26 cellular contexts compared by ENCODE assay signal in the genomic region with DNA sequence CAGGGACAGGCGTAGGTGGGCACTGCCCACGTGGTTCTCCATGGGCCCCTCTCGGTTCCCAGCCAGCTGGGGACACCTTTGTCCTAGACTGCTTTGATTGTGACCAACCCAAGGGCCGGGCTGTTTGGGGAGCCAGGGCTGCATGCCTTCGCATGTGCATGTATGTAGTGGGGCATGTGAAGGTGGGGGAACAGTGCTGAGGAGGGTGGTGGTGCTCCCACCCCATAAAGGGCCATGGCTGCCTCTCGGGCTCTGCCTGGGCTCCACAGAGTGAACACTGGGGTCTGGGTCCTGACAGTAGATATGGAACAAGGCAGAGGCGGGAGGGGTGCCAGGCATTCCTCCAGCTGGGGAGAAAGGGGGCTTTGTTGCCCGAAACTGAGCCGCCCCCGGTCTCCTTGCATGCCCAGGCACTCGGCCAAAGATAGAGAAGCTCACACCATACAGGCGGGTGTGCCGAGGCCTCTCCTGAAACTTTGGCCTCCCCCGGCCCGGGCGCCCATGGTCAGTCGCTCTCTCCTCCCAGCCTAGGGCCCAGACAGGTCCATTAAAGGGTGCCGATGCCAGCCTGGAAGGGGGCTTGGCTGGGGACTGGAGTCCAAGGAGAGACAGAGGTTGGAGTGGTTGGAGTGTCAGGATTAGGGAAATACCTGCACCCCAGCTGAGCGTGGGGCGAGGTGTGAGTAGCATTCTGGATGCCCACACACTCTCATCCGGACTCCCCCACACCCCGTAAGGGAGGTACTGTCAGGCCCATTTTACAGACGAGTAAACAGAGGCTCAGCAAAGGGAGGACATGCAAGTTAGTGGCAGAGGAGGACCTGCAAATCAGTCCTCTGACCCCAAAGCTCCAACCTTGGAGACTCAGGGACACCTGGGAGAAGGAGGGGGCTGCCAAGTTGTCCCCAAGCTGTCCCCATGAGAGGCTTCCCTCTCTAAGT. TPM values are rescaled to one million over a fixed set of nuclear protein-coding genes. Genes with fewer than 3 reads are reported as not detected.
DNase-seq lines count a peak whose midpoint lies in the region; ATAC-seq, FAIRE-seq and TF ChIP-seq lines count a peak whose summit lies in the region.
"Had no signal": no experiment of that assay in that cellular context is flagged by ENCODE, and none has a peak within 500 bp of the region (broad histone marks: within the 10 kb centered on the region; RNA-seq: fewer than 3 reads in every experiment).

No MANE protein-coding gene starts in this region.

- H3K36me3 ChIP-seq in HepG2 (replicated peaks in 1 of 2; ENCODE audit: control insufficient read depth in 1 of 2, insufficient read depth in 2 of 2, low read length in 2 of 2), result no peaks in the 10 kb centered on the region
- H3K36me3 ChIP-seq in right lobe of liver, result no peaks in the 10 kb centered on the region
- H3K36me3 ChIP-seq in neuronal stem cell (replicated peaks in 1 of 2; ENCODE audit: control insufficient read depth in 2 of 2, insufficient read depth in 2 of 2, low read length in 2 of 2), result no peaks in the 10 kb centered on the region
- H3K36me3 ChIP-seq: left lung, SJCRH30 had no signal

- H2BK15ac ChIP-seq in neuronal stem cell (ENCODE audit: low read length), result peak overlapping the region; percentile 40

- H2AK5ac ChIP-seq in neuronal stem cell (ENCODE audit: low read depth, low read length), result peak overlapping the region; percentile 96

- peaks cover 21% of the 10 kb centered on the region for H3K4me1 Mint-ChIP-seq in chondrocyte (ENCODE audit: low read depth)
- H3K4me1 Mint-ChIP-seq in effector memory CD8-positive, alpha-beta T cell (ENCODE audit: low read depth in 2 of 2), result peaks cover 4 to 10% of the 10 kb centered on the region in 2 donors

- no peak overlapping the region for H3K4me2 ChIP-seq in HepG2 (ENCODE audit: low read depth, low read length)
- H3K4me2 ChIP-seq in neuronal stem cell (ENCODE audit: insufficient read depth, low read length, poor library complexity, severe bottlenecking), result no peak overlapping the region

- CTCF ChIA-PET in HepG2 (lab: Yijun Ruan, JAX; ENCODE audit: low intra/inter-chr PET ratio, low total read pairs), result no interaction called here

- no peak for ATAC-seq in HepG2
- no peak for ATAC-seq in right lobe of liver
- ATAC-seq in effector memory CD8-positive, alpha-beta T cell (replicated peaks), result no peak
- no peak for ATAC-seq in HG03159 (IDR thresholded peaks at IDR 0.05; ENCODE audit: unreplicated experiment)
- ATAC-seq: activated CD8-positive, alpha-beta T cell treated with anti-CD3 and anti-CD28 coated beads, Interleukin-2, amount 10 ng/mL, durations not matched to agents 7 days and 5 days; activated naive CD4-positive, alpha-beta T cell treated with anti-CD3 and anti-CD28 coated beads, Interleukin-2, amount 50 U/mL, for 72 hours; left lung; stimulated activated effector memory CD8-positive, alpha-beta T cell treated with anti-CD3 and anti-CD28 coated beads, Interleukin-12 subunit alpha, Interleukin-12 subunit beta, amount 100 ng/mL, for 72 hours had no signal

- H3K4me3 ChIP-seq in HepG2 (replicated peaks in 1 of 3; ENCODE audit: insufficient read depth in 1 of 3, low read depth in 2 of 3, low read length in 3 of 3) (no peak overlapping the region), right lobe of liver (no peak overlapping the region), neuronal stem cell (ENCODE audit: low read length in 2 of 2) (no peak overlapping the region)
- H3K4me3 ChIP-seq: left lung, SJCRH30 had no signal

- no peaks in the 10 kb centered on the region for H3K36me3 Mint-ChIP-seq in chondrocyte (ENCODE audit: low read depth)
- H3K36me3 Mint-ChIP-seq in effector memory CD8-positive, alpha-beta T cell (ENCODE audit: insufficient read depth), result no peaks in the 10 kb centered on the region
- H3K36me3 Mint-ChIP-seq: activated naive CD4-positive, alpha-beta T cell treated with anti-CD3 and anti-CD28 coated beads, Interleukin-2, amount 50 U/mL, for 72 hours; type B pancreatic cell had no signal

- peak overlapping the region; percentile 97 for H3K18ac ChIP-seq in neuronal stem cell (ENCODE audit: low read length)

- H3K27me3 ChIP-seq in HepG2 (ENCODE audit: control insufficient read depth in 1 of 2, insufficient read depth in 2 of 2, low read length in 2 of 2) (peaks cover 3 to 12% of the 10 kb centered on the region in 2 experiments; a peak in 2 of 5 replicates), right lobe of liver (no peaks in the 10 kb centered on the region), neuronal stem cell (ENCODE audit: control insufficient read depth in 3 of 3, insufficient read depth in 3 of 3, low read depth in 1 of 3, low read length in 3 of 3) (no peaks in the 10 kb centered on the region)
- H3K27me3 ChIP-seq: left lung, SJCRH30 had no signal

- no peak overlapping the region for H3K4ac ChIP-seq in neuronal stem cell (ENCODE audit: low read length)

- TF ChIP-seq CTCF in HepG2 (CRISPR knock-in tag; IDR thresholded peaks at IDR 0.05) (no peak), right lobe of liver (IDR thresholded peaks at IDR 0.05) (no peak), chondrocyte (IDR thresholded peaks at IDR 0.05) (no peak)

- H4K91ac ChIP-seq in neuronal stem cell (ENCODE audit: low read depth, low read length, poor library complexity), result peak overlapping the region; percentile 56

- POLR2A ChIA-PET in HepG2 (lab: Yijun Ruan, JAX), result no interaction called here

- H4K20me1 ChIP-seq in HepG2 (ENCODE audit: insufficient read depth, low read length), result no peaks in the 10 kb centered on the region

- H2AFZ ChIP-seq in HepG2 (ENCODE audit: low read length), result no peak overlapping the region
- H2AFZ ChIP-seq in neuronal stem cell (ENCODE audit: low read length), result no peak overlapping the region

- H3K4me1 ChIP-seq in HepG2 (ENCODE audit: insufficient read depth, low read length), result peaks cover 92% of the 10 kb centered on the region
- peaks cover 0 to 9% (median 4%) of the 10 kb centered on the region in 4 donors for H3K4me1 ChIP-seq in right lobe of liver
- peaks cover 53 to 54% of the 10 kb centered on the region in 2 donors for H3K4me1 ChIP-seq in neuronal stem cell (ENCODE audit: control insufficient read depth in 2 of 2, insufficient read depth in 1 of 2, low read depth in 1 of 2, low read length in 2 of 2)
- H3K4me1 ChIP-seq: left lung had no signal

- no peaks in the 10 kb centered on the region for H3K9me3 Mint-ChIP-seq in chondrocyte (ENCODE audit: low read depth)
- H3K9me3 Mint-ChIP-seq in effector memory CD8-positive, alpha-beta T cell, result no peaks in the 10 kb centered on the region
- H3K9me3 Mint-ChIP-seq: activated naive CD4-positive, alpha-beta T cell treated with anti-CD3 and anti-CD28 coated beads, Interleukin-2, amount 50 U/mL, for 72 hours; stimulated activated effector memory CD8-positive, alpha-beta T cell treated with anti-CD3 and anti-CD28 coated beads, Interleukin-12 subunit alpha, Interleukin-12 subunit beta, amount 100 ng/mL, for 72 hours; type B pancreatic cell had no signal

- H2BK5ac ChIP-seq in neuronal stem cell (ENCODE audit: low read length), result peak overlapping the region; percentile 96

- no peak for TF ChIP-seq EP300 in HepG2 (IDR thresholded peaks at IDR 0.05; ENCODE audit: low read depth in 2 of 2, low read length in 2 of 2)
- TF ChIP-seq EP300 in HepG2 (CRISPR knock-in tag; IDR thresholded peaks at IDR 0.05; ENCODE audit: borderline replicate concordance), result no peak

- no peak for FAIRE-seq in HepG2 (lab: Jason Lieb, UNC)
- FAIRE-seq: colon had no signal

- DNase-seq in HepG2 (ENCODE audit: low spot score) (no peak), right lobe of liver (no peak), chondrocyte (ENCODE audit: low spot score) (peak; percentile 50), neuronal stem cell (ENCODE audit: low spot score) (no peak), dedifferentiated amniotic fluid mesenchymal stem cell (ENCODE audit: extremely low spot score) (no peak), DMS 273 treated with DMSO at 0.1 percent for 48 hours (lab: John Stamatoyannopoulos, UW) (no peak)
- no peak for DNase-seq in effector memory CD8-positive, alpha-beta T cell
- DNase-seq: activated CD4-positive, alpha-beta T cell treated with anti-CD3 and anti-CD28 coated beads for 4 hours; activated CD8-positive, alpha-beta T cell treated with anti-CD3 and anti-CD28 coated beads, Interleukin-2, amount 10 ng/mL, durations not matched to agents 7 days and 5 days; activated T-cell treated with anti-CD3 and anti-CD28 coated beads for 4 hours; effector CD8-positive, alpha-beta T cell; NCI-H1048; NCI-H1694 treated with DMSO at 0.1 percent for 48 hours; NCI-H2171; NCI-H510A treated with DMSO at 0.1 percent for 48 hours; SJCRH30; T-helper 9 cell had no signal

- intact Hi-C loops in HepG2 (cut with micrococcal nuclease; ENCODE audit: unreplicated experiment) (no loop called here), right lobe of liver (cut with DNase I) (no loop called here)

- H2BK12ac ChIP-seq in neuronal stem cell (ENCODE audit: low read length), result peak overlapping the region; percentile 93

- H2BK120ac ChIP-seq in neuronal stem cell (ENCODE audit: low read depth, low read length), result peak overlapping the region; percentile 82

- no peak overlapping the region for H3K4me3 Mint-ChIP-seq in chondrocyte (ENCODE audit: unreplicated experiment)
- H3K4me3 Mint-ChIP-seq in effector memory CD8-positive, alpha-beta T cell, result no peak overlapping the region
- H3K4me3 Mint-ChIP-seq: activated CD8-positive, alpha-beta T cell treated with anti-CD3 and anti-CD28 coated beads, Interleukin-2, amount 10 ng/mL, durations not matched to agents 7 days and 5 days; stimulated activated effector memory CD8-positive, alpha-beta T cell treated with anti-CD3 and anti-CD28 coated beads, Interleukin-12 subunit alpha, Interleukin-12 subunit beta, amount 100 ng/mL, for 72 hours; type B pancreatic cell had no signal

- no peak overlapping the region for H3K27ac Mint-ChIP-seq in chondrocyte (ENCODE audit: unreplicated experiment)
- no peak overlapping the region for H3K27ac Mint-ChIP-seq in effector memory CD8-positive, alpha-beta T cell
- H3K27ac Mint-ChIP-seq: activated CD8-positive, alpha-beta T cell treated with anti-CD3 and anti-CD28 coated beads, Interleukin-2, amount 10 ng/mL, durations not matched to agents 7 days and 5 days; activated naive CD4-positive, alpha-beta T cell treated with anti-CD3 and anti-CD28 coated beads, Interleukin-2, amount 50 U/mL, for 72 hours; stimulated activated effector memory CD8-positive, alpha-beta T cell treated with anti-CD3 and anti-CD28 coated beads, Interleukin-12 subunit alpha, Interleukin-12 subunit beta, amount 100 ng/mL, for 72 hours; type B pancreatic cell had no signal

- no peak for TF ChIP-seq POLR2A in HepG2 (IDR thresholded peaks at IDR 0.05; ENCODE audit: insufficient read depth in 1 of 2, low read depth in 2 of 2, low read length in 2 of 2)
- no peak for TF ChIP-seq POLR2A in right lobe of liver (IDR thresholded peaks at IDR 0.05)

- TF ChIP-seq RAD21 in HepG2 (CRISPR knock-in tag; IDR thresholded peaks at IDR 0.05), result no peak

- H3K9me3 ChIP-seq in HepG2 (ENCODE audit: low read length), result no peaks in the 10 kb centered on the region
- H3K9me3 ChIP-seq in right lobe of liver, result no peaks in the 10 kb centered on the region
- no peaks in the 10 kb centered on the region for H3K9me3 ChIP-seq in neuronal stem cell (replicated peaks in 1 of 2; ENCODE audit: control insufficient read depth in 2 of 2, insufficient read depth in 1 of 2, low read depth in 1 of 2, low read length in 2 of 2)
- H3K9me3 ChIP-seq: left lung, SJCRH30 had no signal

- 83% methylated on average over 10 of the region's 23 CpGs for WGBS in HepG2 (ENCODE audit: low lambda C conversion rate)
- 93% methylated on average over 2 of the region's 23 CpGs for WGBS in right lobe of liver (ENCODE audit: insufficient coverage, low coverage, low lambda C conversion rate, missing lambda C conversion rate)
- no CpG with 5 or more reads among the region's 23 CpGs for WGBS in neuronal stem cell (ENCODE audit: extremely low coverage in 2 of 2, insufficient read length in 2 of 2, insufficient replicate concordance in 1 of 2), 2 donors

- BruUV-seq in HepG2 (replicated peaks; lab: Mats Ljungman, UMichigan), result no TSS peak

- peak overlapping the region; percentile 44 for H4K8ac ChIP-seq in neuronal stem cell (ENCODE audit: low read depth, low read length)

- H3K14ac ChIP-seq in neuronal stem cell (ENCODE audit: low read length), result no peak overlapping the region

- no peaks in the 10 kb centered on the region for H3K79me1 ChIP-seq in neuronal stem cell (ENCODE audit: low read depth, low read length)

- H3K9ac ChIP-seq in HepG2 (ENCODE audit: insufficient read depth, low read depth, low read length), result no peak overlapping the region
- H3K9ac ChIP-seq in neuronal stem cell (ENCODE audit: low read depth, low read length, poor library complexity), result no peak overlapping the region

- no peaks in the 10 kb centered on the region for H3K79me2 ChIP-seq in HepG2 (ENCODE audit: insufficient read depth, low read length)

- no peak overlapping the region for H3K27ac ChIP-seq in HepG2 (ENCODE audit: extremely low read length, insufficient read depth, low read length)
- H3K27ac ChIP-seq in right lobe of liver, result no peak overlapping the region
- H3K27ac ChIP-seq in neuronal stem cell (replicated peaks; ENCODE audit: low read length), result peak overlapping the region; percentile 75
- H3K27ac ChIP-seq: C4-2B, left lung, SJCRH30 had no signal

- no peak overlapping the region for H3K23ac ChIP-seq in neuronal stem cell (ENCODE audit: low read depth, low read length, poor library complexity)

- H3K27me3 Mint-ChIP-seq in chondrocyte (ENCODE audit: low read depth), result no peaks in the 10 kb centered on the region
- peaks cover 17 to 46% of the 10 kb centered on the region in 2 donors for H3K27me3 Mint-ChIP-seq in effector memory CD8-positive, alpha-beta T cell

- in situ Hi-C loops in HepG2 (cut with HindIII; ENCODE audit: extremely low pct_ligation_motif_present, low pct_unique_long_range_greater_than_20kb), result loop anchor here (5.0 kb wide), 1 partner anchor 32 kb away; no protein-coding TSS in a partner anchor

RNA-seq across cellular contexts. Expression of a gene that starts 41.1 kb away (rescaled TPM):
- total RNA-seq in HepG2 (2016; rRNA removed; fragmentation: Illumina TruSeq; extraction: Trizol), result 15.5 and 33.6 TPM in 2 replicates
- 6.7 and 7.8 TPM in 2 replicates for total RNA-seq in HepG2 (2016; cell fraction: cytosol; rRNA removed; fragmentation: Illumina TruSeq; extraction: Trizol; ENCODE audit: low read depth)
- total RNA-seq in HepG2 (2016; cell fraction: insoluble cytoplasmic fraction; rRNA removed; fragmentation: Illumina TruSeq; extraction: Trizol), result 10.8 and 35.8 TPM in 2 replicates
- total RNA-seq in HepG2 (2016; cell fraction: membrane; rRNA removed; fragmentation: Illumina TruSeq; extraction: Trizol), result 14.9 and 16.9 TPM in 2 replicates
- total RNA-seq in HepG2 (2016; cell fraction: nucleus; rRNA removed; fragmentation: Illumina TruSeq; extraction: Trizol), result 41.9 and 47.9 TPM in 2 replicates
- polyA plus RNA-seq in HepG2 (2011; rRNA removed), result 53.6 and 62.5 TPM in 2 replicates
- polyA plus RNA-seq in HepG2 (2011; cell fraction: cytosol; rRNA removed), result 39.1 and 62.9 TPM in 2 replicates
- 163 and 212 TPM in 2 replicates for polyA plus RNA-seq in HepG2 (2011; cell fraction: nucleus; rRNA removed)
- 25.4 and 56.3 TPM in 2 replicates for polyA plus RNA-seq in HepG2 (2012)
- 2.1 and 2.2 TPM in 2 replicates for polyA plus RNA-seq in HepG2 (2016; cell fraction: cytosol; fragmentation: Illumina TruSeq; extraction: Trizol; ENCODE audit: low read depth)
- polyA plus RNA-seq in HepG2 (2016; cell fraction: insoluble cytoplasmic fraction; fragmentation: Illumina TruSeq; extraction: Trizol; ENCODE audit: low read depth), result 11.5 and 14.9 TPM in 2 replicates
- 5.7 and 6.8 TPM in 2 replicates for polyA plus RNA-seq in HepG2 (2016; cell fraction: membrane; fragmentation: Illumina TruSeq; extraction: Trizol; ENCODE audit: low read depth)
- polyA plus RNA-seq in HepG2 (2016; cell fraction: nucleus; fragmentation: Illumina TruSeq; extraction: Trizol; ENCODE audit: insufficient read depth, low read depth), result 84.4 and 87.2 TPM in 2 replicates
- 69.9 and 218 TPM in 2 replicates for polyA minus RNA-seq in HepG2 (2011; rRNA and poly(A)+ RNA removed; ENCODE audit: low replicate concordance)
- polyA minus RNA-seq in HepG2 (2011; cell fraction: cytosol; rRNA and poly(A)+ RNA removed), result 72.7 and 86.9 TPM in 2 replicates
- polyA minus RNA-seq in HepG2 (2011; cell fraction: nucleus; rRNA and poly(A)+ RNA removed), result 65.6 and 79.3 TPM in 2 replicates
- total RNA-seq in right lobe of liver, result 10 to 100 TPM in 4 of 6 experiments, 1 to 10 TPM in 2; 6.0 to 14.7 (median 10.8) TPM
- 38.5 to 47.4 TPM (median 40.0 TPM) in 3 replicates for total RNA-seq in chondrocyte
- 74.6 TPM for polyA plus RNA-seq in neuronal stem cell (2013, experiment 1 of 2)
- 73.7 TPM for polyA plus RNA-seq in neuronal stem cell (2013, experiment 2 of 2)
- total RNA-seq: activated CD8-positive, alpha-beta T cell treated with anti-CD3 and anti-CD28 coated beads, Interleukin-2, amount 10 ng/mL, durations not matched to agents 7 days and 5 days had no signal

RNA-seq across cellular contexts. Expression of a gene that starts 41.3 kb away (rescaled TPM):
- total RNA-seq in HepG2 (2016; rRNA removed; fragmentation: Illumina TruSeq; extraction: Trizol), result not detected in 2 replicates
- not detected in 2 replicates for total RNA-seq in HepG2 (2016; cell fraction: cytosol; rRNA removed; fragmentation: Illumina TruSeq; extraction: Trizol; ENCODE audit: low read depth)
- not detected in 2 replicates for total RNA-seq in HepG2 (2016; cell fraction: insoluble cytoplasmic fraction; rRNA removed; fragmentation: Illumina TruSeq; extraction: Trizol)
- total RNA-seq in HepG2 (2016; cell fraction: membrane; rRNA removed; fragmentation: Illumina TruSeq; extraction: Trizol), result not detected in 2 replicates
- total RNA-seq in HepG2 (2016; cell fraction: nucleus; rRNA removed; fragmentation: Illumina TruSeq; extraction: Trizol), result not detected in 2 replicates
- polyA plus RNA-seq in HepG2 (2011; rRNA removed), result 0.07 and 0.10 TPM in 2 replicates
- polyA plus RNA-seq in HepG2 (2011; cell fraction: cytosol; rRNA removed), result 0.06 and 0.11 TPM in 2 replicates
- 0.10 and 0.17 TPM in 2 replicates for polyA plus RNA-seq in HepG2 (2011; cell fraction: nucleus; rRNA removed)
- 0.13 and 0.69 TPM in 2 replicates for polyA plus RNA-seq in HepG2 (2012)
- polyA plus RNA-seq in HepG2 (2016; cell fraction: cytosol; fragmentation: Illumina TruSeq; extraction: Trizol; ENCODE audit: low read depth), result not detected in 2 replicates
- not detected in 2 replicates for polyA plus RNA-seq in HepG2 (2016; cell fraction: insoluble cytoplasmic fraction; fragmentation: Illumina TruSeq; extraction: Trizol; ENCODE audit: low read depth)
- polyA plus RNA-seq in HepG2 (2016; cell fraction: membrane; fragmentation: Illumina TruSeq; extraction: Trizol; ENCODE audit: low read depth), result 0.09 TPM in 1 of 2 replicates, not detected in the other
- not detected in 2 replicates for polyA plus RNA-seq in HepG2 (2016; cell fraction: nucleus; fragmentation: Illumina TruSeq; extraction: Trizol; ENCODE audit: insufficient read depth, low read depth)
- 0.22 and 1.1 TPM in 2 replicates for polyA minus RNA-seq in HepG2 (2011; rRNA and poly(A)+ RNA removed; ENCODE audit: low replicate concordance)
- polyA minus RNA-seq in HepG2 (2011; cell fraction: cytosol; rRNA and poly(A)+ RNA removed), result not detected in 2 replicates
- polyA minus RNA-seq in HepG2 (2011; cell fraction: nucleus; rRNA and poly(A)+ RNA removed), result not detected in 2 replicates
- under 1 TPM in 2 of 6 experiments, not detected in 4; 0.19 to 1.00 TPM for total RNA-seq in right lobe of liver
- 0.24 to 0.72 TPM (median 0.70 TPM) in 3 replicates for total RNA-seq in chondrocyte
- 8.9 TPM for polyA plus RNA-seq in neuronal stem cell (2013, experiment 1 of 2)
- 9.1 TPM for polyA plus RNA-seq in neuronal stem cell (2013, experiment 2 of 2)
- total RNA-seq: left lung, mesenteric fat pad, RPMI7951, SJCRH30 had no signal
